Comparison of ENCODE assay signal across 1 cellular context in the genomic region with DNA sequence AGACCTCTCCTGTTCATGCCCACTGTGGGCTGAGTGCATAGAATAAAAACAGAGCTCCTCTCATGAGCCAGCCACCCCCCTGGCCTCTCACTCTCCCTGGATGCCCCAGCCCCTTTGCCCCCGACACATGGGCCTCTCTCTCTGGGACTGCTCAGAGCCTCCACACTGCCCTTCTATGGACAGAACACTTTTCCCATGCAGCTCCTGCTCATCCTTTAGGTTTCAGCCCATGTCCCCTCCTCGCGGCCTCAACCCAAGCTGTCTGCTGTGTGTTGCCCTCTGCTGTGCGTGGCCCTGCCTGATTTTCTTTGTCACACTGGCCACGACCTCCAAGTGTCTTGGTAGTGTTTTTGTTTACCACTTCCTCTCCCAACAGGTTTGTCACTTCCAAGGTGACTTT.
TF ChIP-seq lines count a peak whose summit lies in the region.

No MANE protein-coding gene starts in this region.

TF ChIP-seq in neural cell, 6 proteins besides CTCF, POLR2A, EP300 and RAD21:
- no peak for TF ChIP-seq EZH2 (IDR thresholded peaks at IDR 0.05; ENCODE audit: borderline replicate concordance, insufficient read depth, low read length, poor library complexity, severe bottlenecking)
- TF ChIP-seq TAF1 (IDR thresholded peaks at IDR 0.05; ENCODE audit: low read depth): no peak
- TF ChIP-seq SMC3 (conservative IDR thresholded peaks at IDR 0.05; ENCODE audit: poor library complexity): no peak
- TF ChIP-seq REST (IDR thresholded peaks at IDR 0.05; ENCODE audit: borderline replicate concordance): no peak
- TF ChIP-seq MXI1 (conservative IDR thresholded peaks at IDR 0.05; ENCODE audit: poor library complexity, severe bottlenecking): no peak
- no peak for TF ChIP-seq POLR2AphosphoS5 (IDR thresholded peaks at IDR 0.05)
